In genomic region chr17:11511696-11512095, GRCh38 we compare ENCODE assay signal across 12 cellular contexts.
"Had no signal": no experiment of that assay in that cellular context is flagged by ENCODE, and none has a peak within 500 bp of the region (broad histone marks: within the 10 kb centered on the region; RNA-seq: fewer than 3 reads in every experiment).

No MANE protein-coding gene starts in this region.

- DNase-seq: activated CD4-positive, alpha-beta T cell treated with anti-CD3 and anti-CD28 coated beads, Interleukin-2, amount 50 U/mL, for 4 hours; activated gamma-delta T cell; foreskin keratinocyte; hippocampal formation; left ventricle myocardium inferior; naive thymus-derived CD8-positive, alpha-beta T cell; stimulated activated CD4-positive, alpha-beta T cell treated with anti-CD3 and anti-CD28 coated beads, Interleukin-4, amount 100 ng/mL, for 24 hours had no signal

- H3K9me3 ChIP-seq: left ventricle myocardium inferior, thoracic aorta had no signal

- H3K4me3 ChIP-seq: cardiac muscle cell, left ventricle myocardium inferior, thoracic aorta had no signal

- H3K27ac ChIP-seq: cardiac muscle cell, foreskin keratinocyte, left ventricle myocardium inferior, thoracic aorta had no signal

- H3K36me3 ChIP-seq: cardiac muscle cell, left ventricle myocardium inferior, thoracic aorta had no signal

- H3K4me1 ChIP-seq: foreskin keratinocyte, left ventricle myocardium inferior had no signal

- H3K27me3 ChIP-seq: cardiac muscle cell, foreskin keratinocyte had no signal

- ATAC-seq: activated naive CD4-positive, alpha-beta T cell treated with anti-CD3 and anti-CD28 coated beads, Interleukin-2, amount 50 U/mL, for 72 hours; foreskin keratinocyte; naive thymus-derived CD8-positive, alpha-beta T cell; sciatic nerve; stimulated activated effector memory CD8-positive, alpha-beta T cell treated with anti-CD3 and anti-CD28 coated beads, Interleukin-12 subunit alpha, Interleukin-12 subunit beta, amount 100 ng/mL, for 72 hours had no signal
